ENCODE assay signal across 9 cellular contexts in genomic region chr22:19891350-19892248, GRCh38. TPM values are rescaled to one million over a fixed set of nuclear protein-coding genes. Genes with fewer than 3 reads are reported as not detected.
DNase-seq lines count a peak whose midpoint lies in the region; ATAC-seq, FAIRE-seq and TF ChIP-seq lines count a peak whose summit lies in the region.
"Had no signal": no experiment of that assay in that cellular context is flagged by ENCODE, and none has a peak within 500 bp of the region (broad histone marks: within the 10 kb centered on the region; RNA-seq: fewer than 3 reads in every experiment).

No MANE protein-coding gene starts in this region.

- no peaks in the 10 kb centered on the region for H3K79me2 ChIP-seq in GM12878 (ENCODE audit: control insufficient read depth, insufficient read depth, low read length)

- no peaks in the 10 kb centered on the region for H3K27me3 ChIP-seq in GM12878 (replicated peaks in 1 of 2; ENCODE audit: control insufficient read depth in 2 of 2, insufficient read depth in 2 of 2, low read length in 1 of 2)
- no peaks in the 10 kb centered on the region for H3K27me3 ChIP-seq in lower lobe of right lung (ENCODE audit: low read depth)

- TF ChIP-seq CTCF in NB4 (IDR thresholded peaks at IDR 0.05; ENCODE audit: low read depth, low read length) (no peak), GM12878 (IDR thresholded peaks at IDR 0.05 in 2 of 3, conservative IDR thresholded peaks at IDR 0.05 in 1 of 3; ENCODE audit: control insufficient read depth in 2 of 3, extremely low read depth in 1 of 3, insufficient read depth in 1 of 3, low read depth in 3 of 3, low read length in 3 of 3) (no peak), lower lobe of right lung (IDR thresholded peaks at IDR 0.05) (no peak)

- CTCF ChIA-PET in GM12878 (lab: Yijun Ruan, JAX) = interaction anchor here (0.9 kb wide), 1 partner anchor 62 kb away, joined by 3 read pairs; no protein-coding TSS in a partner anchor

- RAD21 ChIA-PET in GM12878 (lab: Charles Lee; ENCODE audit: unreplicated experiment) = interaction anchor here (1.3 kb wide), 1 partner anchor 18 kb away, joined by 3 read pairs; no protein-coding TSS in a partner anchor

- WGBS in GM12878 (ENCODE audit: insufficient coverage, insufficient replicate concordance, low lambda C conversion rate, missing lambda C conversion rate) = 2% methylated on average over 32 of the region's 32 CpGs

- H3K4me1 ChIP-seq in GM12878 (ENCODE audit: control insufficient read depth, insufficient read depth, low read length) (peaks cover 20% of the 10 kb centered on the region), lower lobe of right lung (peaks cover 33% of the 10 kb centered on the region)

- no TSS peak for BruUV-seq in GM12878 (replicated peaks; lab: Mats Ljungman, UMichigan)

- no peaks in the 10 kb centered on the region for H4K20me1 ChIP-seq in GM12878 (ENCODE audit: control insufficient read depth, insufficient read depth)

- DNase-seq in NB4 (ENCODE audit: low read depth) (peak; percentile 91), T-helper 22 cell (ENCODE audit: low read depth) (peak; percentile 78), GM12878 (ENCODE audit: low read depth, low spot score) (no peak), lower lobe of right lung (no peak), G401 (ENCODE audit: low spot score) (no peak)
- DNase-seq in stimulated activated CD8-positive, alpha-beta memory T cell treated with anti-CD3 and anti-CD28 coated beads, Interleukin-15, amount 100 ng/mL, for 4 hours (ENCODE audit: low read depth in 2 of 2) = peak; percentile 61 to 81

- H2AFZ ChIP-seq in GM12878 (ENCODE audit: control insufficient read depth, low read depth, low read length) = peak overlapping the region; percentile 58

- no peaks in the 10 kb centered on the region for H3K9me3 ChIP-seq in GM12878 (replicated peaks; ENCODE audit: control insufficient read depth, insufficient read depth, low read length)
- H3K9me3 ChIP-seq in lower lobe of right lung = no peaks in the 10 kb centered on the region

- peak overlapping the region; percentile 24; the same call in 1 of the 2 replicates for H3K9ac ChIP-seq in GM12878 (ENCODE audit: control insufficient read depth, insufficient read depth, low read length)

- H3K4me2 ChIP-seq in GM12878 (ENCODE audit: control insufficient read depth, insufficient read depth) = peak overlapping the region; percentile 36

- H3K36me3 ChIP-seq in GM12878 (ENCODE audit: control insufficient read depth in 2 of 2, insufficient read depth in 2 of 2, low read length in 1 of 2) (no peaks in the 10 kb centered on the region), lower lobe of right lung (peaks cover 39% of the 10 kb centered on the region)

- POLR2A ChIA-PET in GM12878 (lab: Charles Lee) = no interaction called here

- FAIRE-seq in GM12878 (lab: Jason Lieb, UNC) = peak; percentile 54
- FAIRE-seq: endometrium had no signal

- ATAC-seq in GM18868 (IDR thresholded peaks at IDR 0.05; ENCODE audit: unreplicated experiment) (peak; percentile 55), GM12878 (peak; percentile 86), lower lobe of right lung (peak; percentile 19 to 39), GM19463 (IDR thresholded peaks at IDR 0.05; ENCODE audit: unreplicated experiment) (no peak)

- no peak for TF ChIP-seq EP300 in GM12878 (IDR thresholded peaks at IDR 0.05; ENCODE audit: borderline replicate concordance in 1 of 2, control insufficient read depth in 1 of 2, low read depth in 2 of 2, low read length in 2 of 2)

- peak overlapping the region; percentile 16 for H3K27ac ChIP-seq in GM12878 (ENCODE audit: control insufficient read depth, insufficient read depth)
- H3K27ac ChIP-seq in lower lobe of right lung = peak overlapping the region; percentile 66

- no peak overlapping the region for H3K4me3 ChIP-seq in NB4 (ENCODE audit: low read depth, low read length)
- H3K4me3 ChIP-seq in GM12878 = no peak overlapping the region; the same call in 1 of the 2 replicates
- H3K4me3 ChIP-seq in lower lobe of right lung = peak overlapping the region; percentile 16

- SMC1A ChIA-PET in GM12878 (lab: Charles Lee; ENCODE audit: uncharacterized antibody, unreplicated experiment) = no interaction called here

- TF ChIP-seq RAD21 in GM12878 (IDR thresholded peaks at IDR 0.05; ENCODE audit: insufficient read depth, low read depth, low read length) = no peak

- in situ Hi-C loops in GM12878 (cut with MboI) (no loop called here), G401 (cut with HindIII; ENCODE audit: low sequenced_read_pairs) (no loop called here)

- TF ChIP-seq POLR2A in NB4 (IDR thresholded peaks at IDR 0.05; ENCODE audit: extremely low read depth, insufficient read length) (no peak), GM12878 (IDR thresholded peaks at IDR 0.05; ENCODE audit: low read depth, low read length) (peak; percentile 61)

- intact Hi-C loops in GM12878 (cut with micrococcal nuclease; ENCODE audit: unreplicated experiment) = no loop called here
- intact Hi-C loops in lower lobe of right lung (cut with DNase I) = no loop called here

RNA-seq across cellular contexts. Expression of gene GNB1L, which starts 36.9 kb away (rescaled TPM):
- 3.6 and 3.8 TPM in 2 replicates for total RNA-seq in GM12878 (2013; cell fraction: nucleolus; rRNA removed)
- total RNA-seq in GM12878 (2014; rRNA removed) = 13.8 and 19.4 TPM in 2 replicates
- total RNA-seq in GM12878 (2014; rRNA removed; fragmentation: Illumina TruSeq; extraction: Trizol) = 0.83 and 2.1 TPM in 2 replicates
- total RNA-seq in GM12878 (2021) = 12.6 and 13.4 TPM in 2 replicates
- 1.3 TPM for polyA plus RNA-seq in GM12878 (2011; ENCODE audit: low read depth)
- polyA plus RNA-seq in GM12878 (2011; rRNA removed) = 1.2 and 3.0 TPM in 2 replicates
- 4.8 and 8.8 TPM in 2 replicates for polyA plus RNA-seq in GM12878 (2011; cell fraction: cytosol; rRNA removed)
- polyA plus RNA-seq in GM12878 (2011; cell fraction: nucleus; rRNA removed) = 10.3 and 13.4 TPM in 2 replicates
- polyA plus RNA-seq in GM12878 (2012) = 5.3 and 7.3 TPM in 2 replicates
- 0.03 and 0.37 TPM in 2 replicates for polyA plus RNA-seq in GM12878 (2014; fragmentation: Illumina TruSeq; extraction: Trizol)
- polyA plus RNA-seq in GM12878 (2014; fragmentation: Nextera tagmentation; extraction: Ambion mirVana) = under 1 TPM; 0.21 to 0.99 TPM
- 10.5 and 11.0 TPM in 2 replicates for polyA plus RNA-seq in GM12878 (2014; rRNA removed)
- polyA plus RNA-seq in GM12878 (2016; fragmentation: Nextera tagmentation; extraction: Ambion mirVana) = 10 to 100 TPM; 15.4 to 17.3 TPM
- polyA minus RNA-seq in GM12878 (2011; rRNA and poly(A)+ RNA removed) = 1.2 and 4.3 TPM in 2 replicates
- 2.5 TPM in 2 replicates for polyA minus RNA-seq in GM12878 (2011; cell fraction: cytosol; rRNA and poly(A)+ RNA removed)
- 1.2 and 2.5 TPM in 2 replicates for polyA minus RNA-seq in GM12878 (2011; cell fraction: nucleus; rRNA and poly(A)+ RNA removed)
- 6.0 TPM for total RNA-seq in lower lobe of right lung
- total RNA-seq in G401 (2014; rRNA removed; shearing (Covaris generic)) = 20.4 TPM in 2 replicates

RNA-seq across cellular contexts. Expression of gene RTL10, which starts 36.9 kb away (rescaled TPM):
- 20.1 and 22.8 TPM in 2 replicates for total RNA-seq in GM12878 (2013; cell fraction: nucleolus; rRNA removed)
- total RNA-seq in GM12878 (2014; rRNA removed) = 10.9 and 12.0 TPM in 2 replicates
- 5.1 and 5.9 TPM in 2 replicates for total RNA-seq in GM12878 (2014; rRNA removed; fragmentation: Illumina TruSeq; extraction: Trizol)
- 17.8 and 17.9 TPM in 2 replicates for total RNA-seq in GM12878 (2021)
- polyA plus RNA-seq in GM12878 (2011; ENCODE audit: low read depth) = 6.4 TPM
- polyA plus RNA-seq in GM12878 (2011; rRNA removed) = 4.0 and 7.2 TPM in 2 replicates
- 8.1 and 9.5 TPM in 2 replicates for polyA plus RNA-seq in GM12878 (2011; cell fraction: cytosol; rRNA removed)
- 17.0 and 18.2 TPM in 2 replicates for polyA plus RNA-seq in GM12878 (2011; cell fraction: nucleus; rRNA removed)
- 7.9 and 8.2 TPM in 2 replicates for polyA plus RNA-seq in GM12878 (2012)
- polyA plus RNA-seq in GM12878 (2014; fragmentation: Illumina TruSeq; extraction: Trizol) = 7.0 and 9.6 TPM in 2 replicates
- 1 to 10 TPM; 5.3 to 7.3 TPM for polyA plus RNA-seq in GM12878 (2014; fragmentation: Nextera tagmentation; extraction: Ambion mirVana)
- polyA plus RNA-seq in GM12878 (2014; rRNA removed) = 10.8 and 11.1 TPM in 2 replicates
- 10 to 100 TPM; 13.8 to 18.1 TPM for polyA plus RNA-seq in GM12878 (2016; fragmentation: Nextera tagmentation; extraction: Ambion mirVana)
- polyA minus RNA-seq in GM12878 (2011; rRNA and poly(A)+ RNA removed) = 11.6 and 13.2 TPM in 2 replicates
- 2.8 and 4.0 TPM in 2 replicates for polyA minus RNA-seq in GM12878 (2011; cell fraction: cytosol; rRNA and poly(A)+ RNA removed)
- polyA minus RNA-seq in GM12878 (2011; cell fraction: nucleus; rRNA and poly(A)+ RNA removed) = 8.8 and 17.7 TPM in 2 replicates
- 24.3 TPM for total RNA-seq in lower lobe of right lung
- 4.6 and 11.0 TPM in 2 replicates for total RNA-seq in G401 (2014; rRNA removed; shearing (Covaris generic))

RNA-seq across cellular contexts. Expression of gene COMT, which starts 50.0 kb away (rescaled TPM):
- total RNA-seq in GM12878 (2013; cell fraction: nucleolus; rRNA removed) = 66.9 and 75.9 TPM in 2 replicates
- 107 and 112 TPM in 2 replicates for total RNA-seq in GM12878 (2014; rRNA removed)
- 26.8 and 33.7 TPM in 2 replicates for total RNA-seq in GM12878 (2014; rRNA removed; fragmentation: Illumina TruSeq; extraction: Trizol)
- total RNA-seq in GM12878 (2021) = 99.7 and 114 TPM in 2 replicates
- polyA plus RNA-seq in GM12878 (2011; ENCODE audit: low read depth) = 26.9 TPM
- polyA plus RNA-seq in GM12878 (2011; rRNA removed) = 12.4 and 30.7 TPM in 2 replicates
- 67.0 and 75.8 TPM in 2 replicates for polyA plus RNA-seq in GM12878 (2011; cell fraction: cytosol; rRNA removed)
- polyA plus RNA-seq in GM12878 (2011; cell fraction: nucleus; rRNA removed) = 77.9 and 87.9 TPM in 2 replicates
- 76.9 and 81.1 TPM in 2 replicates for polyA plus RNA-seq in GM12878 (2012)
- polyA plus RNA-seq in GM12878 (2014; fragmentation: Illumina TruSeq; extraction: Trizol) = 4.8 and 26.1 TPM in 2 replicates
- 10 to 100 TPM in 1 of 2 experiments, 1 to 10 TPM in 1; 4.5 to 16.1 TPM for polyA plus RNA-seq in GM12878 (2014; fragmentation: Nextera tagmentation; extraction: Ambion mirVana)
- polyA plus RNA-seq in GM12878 (2014; rRNA removed) = 98.5 and 117 TPM in 2 replicates
- 100 to 1,000 TPM; 142 to 152 TPM for polyA plus RNA-seq in GM12878 (2016; fragmentation: Nextera tagmentation; extraction: Ambion mirVana)
- polyA minus RNA-seq in GM12878 (2011; rRNA and poly(A)+ RNA removed) = 18.1 and 31.4 TPM in 2 replicates
- polyA minus RNA-seq in GM12878 (2011; cell fraction: cytosol; rRNA and poly(A)+ RNA removed) = 13.0 and 19.3 TPM in 2 replicates
- polyA minus RNA-seq in GM12878 (2011; cell fraction: nucleus; rRNA and poly(A)+ RNA removed) = 11.8 and 20.2 TPM in 2 replicates
- total RNA-seq in lower lobe of right lung = 235 TPM
- 142 and 187 TPM in 2 replicates for total RNA-seq in G401 (2014; rRNA removed; shearing (Covaris generic))

RNA-seq across cellular contexts. Expression of gene TXNRD2, which starts 50.0 kb away (rescaled TPM):
- 34.2 and 45.3 TPM in 2 replicates for total RNA-seq in GM12878 (2013; cell fraction: nucleolus; rRNA removed)
- total RNA-seq in GM12878 (2014; rRNA removed) (13.9 and 16.5 TPM in 2 replicates), GM12878 (2014; rRNA removed; fragmentation: Illumina TruSeq; extraction: Trizol) (10.0 and 11.2 TPM in 2 replicates), GM12878 (2021) (17.7 and 19.4 TPM in 2 replicates), lower lobe of right lung (47.5 TPM)
- 7.3 TPM for polyA plus RNA-seq in GM12878 (2011; ENCODE audit: low read depth)
- polyA plus RNA-seq in GM12878 (2011; rRNA removed) (8.6 and 12.4 TPM in 2 replicates), GM12878 (2014; fragmentation: Illumina TruSeq; extraction: Trizol) (7.7 and 8.7 TPM in 2 replicates), GM12878 (2014; fragmentation: Nextera tagmentation; extraction: Ambion mirVana) (1 to 10 TPM; 1.6 to 1.9 TPM), GM12878 (2014; rRNA removed) (14.1 and 15.4 TPM in 2 replicates), GM12878 (2016; fragmentation: Nextera tagmentation; extraction: Ambion mirVana) (10 to 100 TPM; 24.3 to 26.0 TPM)
- 15.1 and 16.9 TPM in 2 replicates for polyA plus RNA-seq in GM12878 (2011; cell fraction: cytosol; rRNA removed)
- polyA plus RNA-seq in GM12878 (2011; cell fraction: nucleus; rRNA removed) = 24.7 and 26.3 TPM in 2 replicates
- polyA plus RNA-seq in GM12878 (2012) = 15.5 and 17.1 TPM in 2 replicates
- 8.6 and 15.8 TPM in 2 replicates for polyA minus RNA-seq in GM12878 (2011; rRNA and poly(A)+ RNA removed)
- polyA minus RNA-seq in GM12878 (2011; cell fraction: cytosol; rRNA and poly(A)+ RNA removed) = 7.1 and 11.1 TPM in 2 replicates
- 7.9 and 14.4 TPM in 2 replicates for polyA minus RNA-seq in GM12878 (2011; cell fraction: nucleus; rRNA and poly(A)+ RNA removed)
- 86.5 and 96.6 TPM in 2 replicates for total RNA-seq in G401 (2014; rRNA removed; shearing (Covaris generic))

Comparison
In these comparisons a context has a peak if more than half of its experiments do, and no peak if none do; other contexts are left out.
1. DNase-seq: peak in NB4 (single experiment), T-helper 22 cell (single experiment) and stimulated activated CD8-positive, alpha-beta memory T cell treated with anti-CD3 and anti-CD28 coated beads, Interleukin-15, amount 100 ng/mL, for 4 hours (2 of 2); none in GM12878 (single experiment), lower lobe of right lung (single experiment) and G401 (single experiment).